Comparison of ENCODE assay signal across 8 cellular contexts in genomic region chr1:228166170-228166936, GRCh38. TPM values are rescaled to one million over a fixed set of nuclear protein-coding genes. Genes with fewer than 3 reads are reported as not detected.
A peak's percentile ranks its signal among the peaks of the same experiment; 100 is the strongest.
DNase-seq lines count a peak whose midpoint lies in the region; ATAC-seq and TF ChIP-seq lines count a peak whose summit lies in the region.

No MANE protein-coding gene starts in this region.

- H3K9me2 ChIP-seq in OCI-LY7 (ENCODE audit: insufficient read depth, low read length), result no peaks in the 10 kb centered on the region

- H3K9me3 Mint-ChIP-seq in Calu3 (ENCODE audit: low read depth, unreplicated experiment), result no peaks in the 10 kb centered on the region
- no peaks in the 10 kb centered on the region for H3K9me3 Mint-ChIP-seq in activated naive CD4-positive, alpha-beta T cell treated with anti-CD3 and anti-CD28 coated beads, Interleukin-2, amount 10 ng/mL, durations not matched to agents 7 days and 5 days

- CTCF ChIA-PET in Calu3 (lab: Charles Lee) (interaction anchor here (0.6 to 3.4 kb wide), 11 partner anchors 9 to 326 kb away, joined by 3 to 32 read pairs (median 3); partner anchors contain the start of gene ARF1), OCI-LY7 (lab: Charles Lee; ENCODE audit: unreplicated experiment) (interaction anchor here (1.1 to 1.4 kb wide), 3 partner anchors 10 to 41 kb away, joined by 3 to 8 read pairs (median 5); no protein-coding TSS in a partner anchor)
- CTCF ChIA-PET in activated naive CD4-positive, alpha-beta T cell treated with anti-CD3 and anti-CD28 coated beads, Interleukin-2, amount 10 ng/mL, durations not matched to agents 7 days and 5 days (lab: Charles Lee), result interaction anchor here (0.7 to 3.6 kb wide), 10 partner anchors 9 to 435 kb away, joined by 3 to 34 read pairs (median 4); partner anchors contain the start of genes GJC2 and GUK1

- no peaks in the 10 kb centered on the region for H3K9me3 ChIP-seq in OCI-LY7 (ENCODE audit: low read length)
- H3K9me3 ChIP-seq in transverse colon, result no peaks in the 10 kb centered on the region

- 16% methylated on average over 23 of the region's 26 CpGs; no CpG with 5 or more reads in 1 of the 2 donors for WGBS in transverse colon (ENCODE audit: low coverage in 1 of 2), 2 donors

- H3K4me3 ChIP-seq in OCI-LY7 (ENCODE audit: low read depth, low read length, poor library complexity, severe bottlenecking) (peak overlapping the region; percentile 86), transverse colon (peak overlapping the region; percentile 61 to 86 (median 74))

- peaks cover 11% of the 10 kb centered on the region; the same call in 1 of the 2 replicates for H3K79me2 ChIP-seq in OCI-LY7 (ENCODE audit: insufficient read depth, low read depth, low read length)

- TF ChIP-seq CTCF in Calu3 (IDR thresholded peaks at IDR 0.05; ENCODE audit: unreplicated experiment) (peak; percentile 67), OCI-LY7 (conservative IDR thresholded peaks at IDR 0.05; ENCODE audit: low read length) (peak; percentile 60), transverse colon (IDR thresholded peaks at IDR 0.05) (peak; percentile 28 to 76 (median 44))

- peak overlapping the region; percentile 84 for H3K4me3 Mint-ChIP-seq in Calu3 (ENCODE audit: low read depth, unreplicated experiment)
- peak overlapping the region; percentile 83 for H3K4me3 Mint-ChIP-seq in activated naive CD4-positive, alpha-beta T cell treated with anti-CD3 and anti-CD28 coated beads, Interleukin-2, amount 10 ng/mL, durations not matched to agents 7 days and 5 days

- peaks cover 49% of the 10 kb centered on the region for H3K36me3 Mint-ChIP-seq in Calu3 (ENCODE audit: insufficient read depth, unreplicated experiment)
- H3K36me3 Mint-ChIP-seq in activated naive CD4-positive, alpha-beta T cell treated with anti-CD3 and anti-CD28 coated beads, Interleukin-2, amount 10 ng/mL, durations not matched to agents 7 days and 5 days, result peaks cover 3% of the 10 kb centered on the region

- no TSS peak for BruUV-seq in Calu3 (replicated peaks; lab: Mats Ljungman, UMichigan)
- BruUV-seq in OCI-LY7 (replicated peaks; lab: Mats Ljungman, UMichigan), result no TSS peak

- H3K36me3 ChIP-seq in OCI-LY7 (ENCODE audit: insufficient read depth, low read length) (no peaks in the 10 kb centered on the region), transverse colon (no peaks in the 10 kb centered on the region)

- intact Hi-C loops in Calu3 (cut with micrococcal nuclease; ENCODE audit: unreplicated experiment) (loop anchor here (1.0 kb wide), 1 partner anchor 35 kb away; no protein-coding TSS in a partner anchor), OCI-LY7 (cut with micrococcal nuclease; ENCODE audit: unreplicated experiment) (loop anchor here (1.0 to 5.0 kb wide), 7 partner anchors 28 to 379 kb away; partner anchors contain the start of gene ARF1), transverse colon (cut with DNase I; ENCODE audit: low total_unique reads) (no loop called here)

- no peak for TF ChIP-seq EP300 in transverse colon (IDR thresholded peaks at IDR 0.05; ENCODE audit: low read depth)

- ATAC-seq in GM19395 (IDR thresholded peaks at IDR 0.05; ENCODE audit: unreplicated experiment) (peak; percentile 32), HG03460 (IDR thresholded peaks at IDR 0.05; ENCODE audit: unreplicated experiment) (peak; percentile 24)

- no peaks in the 10 kb centered on the region for H3K27me3 Mint-ChIP-seq in Calu3 (ENCODE audit: unreplicated experiment)
- peaks cover 3% of the 10 kb centered on the region for H3K27me3 Mint-ChIP-seq in activated naive CD4-positive, alpha-beta T cell treated with anti-CD3 and anti-CD28 coated beads, Interleukin-2, amount 10 ng/mL, durations not matched to agents 7 days and 5 days

- no peak overlapping the region for H2AFZ ChIP-seq in OCI-LY7 (ENCODE audit: low read length)

- H3K27ac ChIP-seq in OCI-LY7 (ENCODE audit: low read depth, low read length, poor library complexity, severe bottlenecking) (peak overlapping the region; percentile 83), transverse colon (peak overlapping the region; percentile 97 to 100 (median 99))

- H3K27ac Mint-ChIP-seq in Calu3 (ENCODE audit: unreplicated experiment), result peak overlapping the region; percentile 98
- H3K27ac Mint-ChIP-seq in activated naive CD4-positive, alpha-beta T cell treated with anti-CD3 and anti-CD28 coated beads, Interleukin-2, amount 10 ng/mL, durations not matched to agents 7 days and 5 days, result peak overlapping the region; percentile 93

- in situ Hi-C loops in transverse colon (cut with MboI; ENCODE audit: low pct_ligation_motif_present in 1 of 4, low pct_unique_long_range_greater_than_20kb in 1 of 4, low sequenced_read_pairs in 3 of 4), result no loop called here

- H4K20me1 ChIP-seq in OCI-LY7 (ENCODE audit: insufficient read depth, low read length), result peaks cover 5% of the 10 kb centered on the region; the same call in 1 of the 2 replicates

- POLR2A ChIA-PET in OCI-LY7 (lab: Charles Lee), result interaction anchor here (0.6 to 2.5 kb wide), 9 partner anchors 12 to 434 kb away, joined by 3 to 19 read pairs (median 5); partner anchors contain the start of gene GUK1

- peak; percentile 76 for DNase-seq in Calu3
- DNase-seq in OCI-LY7 (ENCODE audit: low spot score), result peak; percentile 53
- peak; percentile 75 for DNase-seq in activated naive CD4-positive, alpha-beta T cell treated with anti-CD3 and anti-CD28 coated beads, Interleukin-2, amount 10 ng/mL, durations not matched to agents 7 days and 5 days
- peak; percentile 62 for DNase-seq in germinal center (ENCODE audit: low spot score)
- peak in 40 of 56 donors; percentile 50 to 89 (median 76) for DNase-seq in nucleus accumbens (lab: John Stamatoyannopoulos, UW)
- DNase-seq in transverse colon, result peak; percentile 79

- H3K4me1 ChIP-seq in OCI-LY7 (ENCODE audit: insufficient read depth, low read length, poor library complexity, severe bottlenecking) (peaks cover 25% of the 10 kb centered on the region), transverse colon (peaks cover 8 to 26% (median 21%) of the 10 kb centered on the region in 4 donors)

- no peaks in the 10 kb centered on the region for H3K27me3 ChIP-seq in transverse colon

- TF ChIP-seq POLR2A in transverse colon (IDR thresholded peaks at IDR 0.05), result no peak

- peak overlapping the region; percentile 96 for H3K4me2 ChIP-seq in OCI-LY7 (ENCODE audit: low read length)

- peaks cover 14% of the 10 kb centered on the region for H3K4me1 Mint-ChIP-seq in Calu3 (ENCODE audit: low read depth, unreplicated experiment)
- peaks cover 44% of the 10 kb centered on the region for H3K4me1 Mint-ChIP-seq in activated naive CD4-positive, alpha-beta T cell treated with anti-CD3 and anti-CD28 coated beads, Interleukin-2, amount 10 ng/mL, durations not matched to agents 7 days and 5 days

RNA-seq across cellular contexts. Expression of gene IBA57, which starts 0.7 kb away (rescaled TPM):
- total RNA-seq in Calu3 (2022), result 9.2 and 9.5 TPM in 2 replicates
- total RNA-seq in OCI-LY7 (2014; rRNA removed; shearing (Covaris generic)), result 3.2 and 9.9 TPM in 2 replicates
- 9.1 and 10.8 TPM in 2 replicates for total RNA-seq in OCI-LY7 (2022)
- 10 to 100 TPM in 3 of 4 donors, 1 to 10 TPM in 1; 7.5 to 13.5 (median 10.4) TPM for total RNA-seq in transverse colon

RNA-seq across cellular contexts. Expression of gene GJC2, which starts 16.6 kb away (rescaled TPM):
- total RNA-seq in Calu3 (2022) (1.2 and 1.3 TPM in 2 replicates), OCI-LY7 (2022) (0.53 and 0.80 TPM in 2 replicates), transverse colon (1 to 10 TPM in 2 of 4 donors, under 1 TPM in 2; 0.20 to 7.1 (median 1.4) TPM)
- total RNA-seq in OCI-LY7 (2014; rRNA removed; shearing (Covaris generic)), result 0.22 and 0.31 TPM in 2 replicates

RNA-seq across cellular contexts. Expression of gene GUK1, which starts 26.3 kb away (rescaled TPM):
- total RNA-seq in Calu3 (2022), result 238 and 262 TPM in 2 replicates
- total RNA-seq in OCI-LY7 (2014; rRNA removed; shearing (Covaris generic)), result 197 and 201 TPM in 2 replicates
- 131 and 154 TPM in 2 replicates for total RNA-seq in OCI-LY7 (2022)
- 100 to 1,000 TPM; 183 to 573 (median 382) TPM for total RNA-seq in transverse colon

RNA-seq across cellular contexts. Expression of gene OBSCN, which starts 41.5 kb away (rescaled TPM):
- total RNA-seq in Calu3 (2022) (18.5 and 19.5 TPM in 2 replicates), OCI-LY7 (2022) (43.7 and 45.2 TPM in 2 replicates), transverse colon (10 to 100 TPM; 11.9 to 21.7 (median 15.8) TPM)
- total RNA-seq in OCI-LY7 (2014; rRNA removed; shearing (Covaris generic)), result 29.5 and 51.1 TPM in 2 replicates

RNA-seq across cellular contexts. Expression of gene MRPL55, which starts 57.3 kb away (rescaled TPM):
- total RNA-seq in Calu3 (2022), result 69.1 and 72.3 TPM in 2 replicates
- total RNA-seq in OCI-LY7 (2014; rRNA removed; shearing (Covaris generic)), result 92.8 and 99.5 TPM in 2 replicates
- 46.3 and 50.0 TPM in 2 replicates for total RNA-seq in OCI-LY7 (2022)
- total RNA-seq in transverse colon, result 10 to 100 TPM; 47.1 to 95.5 (median 77.1) TPM

Comparison
In these comparisons a context has a peak if more than half of its experiments do, and no peak if none do; other contexts are left out.
1. Peak in every context shown above with its lines: DNase-seq, ATAC-seq, H3K4me3 ChIP-seq and H3K27ac ChIP-seq.